Comparison of ENCODE assay signal across 20 cellular contexts in genomic region chr1:244276646-244277045, GRCh38.
"Had no signal": no experiment of that assay in that cellular context is flagged by ENCODE, and none has a peak within 500 bp of the region (broad histone marks: within the 10 kb centered on the region; RNA-seq: fewer than 3 reads in every experiment).

No MANE protein-coding gene starts in this region.

- H3K4me3 ChIP-seq: hepatocyte, prostate gland, right atrium auricular region, tibial nerve had no signal

- H3K27ac Mint-ChIP-seq: activated T-cell treated with anti-CD3 and anti-CD28 coated beads, Interleukin-2, amount 50 U/mL, for 72 hours had no signal

- H3K4me2 ChIP-seq: hepatocyte had no signal

- H2AFZ ChIP-seq: hepatocyte had no signal

- FAIRE-seq: islet of Langerhans, urothelium cell line had no signal

- H3K27ac ChIP-seq: hepatocyte, prostate gland, right atrium auricular region, tibial nerve, WERI-Rb-1 had no signal

- H3K4me3 Mint-ChIP-seq: activated T-cell treated with anti-CD3 and anti-CD28 coated beads, Interleukin-2, amount 50 U/mL, for 72 hours; neural crest cell had no signal

- DNase-seq: activated CD4-positive, alpha-beta T cell treated with anti-CD3 and anti-CD28 coated beads for 1 hour; activated CD8-positive, alpha-beta memory T cell treated with anti-CD3 and anti-CD28 coated beads, Interleukin-2, amount 50 U/mL, for 48 hours; activated effector memory CD4-positive, alpha-beta T cell treated with anti-CD3 and anti-CD28 coated beads, Interleukin-2, amount 50 U/mL, for 16 hours; activated naive CD4-positive, alpha-beta T cell treated with anti-CD3 and anti-CD28 coated beads, Interleukin-2, amount 50 U/mL, for 16 hours; activated T-cell treated with anti-CD3 and anti-CD28 coated beads, Interleukin-2, amount 50 U/mL, for 72 hours; left cardiac atrium; stimulated activated CD4-positive, alpha-beta T cell treated with anti-CD3 and anti-CD28 coated beads, Interleukin-12 subunit alpha, Interleukin-12 subunit beta, amount 100 ng/mL, for 4 hours; stimulated activated CD4-positive, alpha-beta T cell treated with anti-CD3 and anti-CD28 coated beads, Interleukin-1b, Interleukin-23, amount 100 ng/mL, for 48 hours; stimulated activated CD8-positive, alpha-beta memory T cell treated with anti-CD3 and anti-CD28 coated beads, Interleukin-4, amount 100 ng/mL, for 48 hours; stimulated activated naive CD8-positive, alpha-beta T cell treated with anti-CD3 and anti-CD28 coated beads, Interleukin-15, Interleukin-2, amounts not matched to agents 100 U/mL and 50 U/mL, for 24 hours; SW 1271; T-helper 2 cell; WERI-Rb-1 had no signal

- H3K79me2 ChIP-seq: hepatocyte had no signal

- H3K9me3 Mint-ChIP-seq: activated T-cell treated with anti-CD3 and anti-CD28 coated beads, Interleukin-2, amount 50 U/mL, for 72 hours had no signal

- H3K36me3 ChIP-seq: prostate gland, right atrium auricular region, tibial nerve, WERI-Rb-1 had no signal

- H3K27me3 ChIP-seq: hepatocyte, right atrium auricular region had no signal

- H3K4me1 ChIP-seq: prostate gland had no signal

- ATAC-seq: activated T-cell treated with anti-CD3 and anti-CD28 coated beads, Interleukin-2, amount 50 U/mL, for 72 hours; left cardiac atrium; stimulated activated naive CD8-positive, alpha-beta T cell treated with anti-CD3 and anti-CD28 coated beads, Interleukin-15, Interleukin-2, amounts not matched to agents 100 U/mL and 50 U/mL, for 24 hours had no signal

- H3K9me3 ChIP-seq: prostate gland, right atrium auricular region, tibial nerve had no signal
